In genomic region chr11:126354631-126355323, GRCh38 we compare ENCODE assay signal across 8 cellular contexts. TPM values are rescaled to one million over a fixed set of nuclear protein-coding genes. Genes with fewer than 3 reads are reported as not detected.
A peak's percentile ranks its signal among the peaks of the same experiment; 100 is the strongest.
DNase-seq lines count a peak whose midpoint lies in the region; ATAC-seq and TF ChIP-seq lines count a peak whose summit lies in the region.

No MANE protein-coding gene starts in this region.

- peak overlapping the region; percentile 34 for H3K27ac ChIP-seq in endodermal cell (ENCODE audit: low read depth, low read length)

- DNase-seq in RKO (ENCODE audit: low spot score) (peak; percentile 42), endodermal cell (no peak), osteocyte (ENCODE audit: extremely low spot score, unreplicated experiment) (no peak), NCI-H146 (lab: John Stamatoyannopoulos, UW) (no peak), KBM-7 (no peak), T-helper 9 cell (no peak)

- H3K4me1 ChIP-seq in endodermal cell (ENCODE audit: control insufficient read depth, insufficient read depth, low read length) = peaks cover 12% of the 10 kb centered on the region

- H3K4me3 ChIP-seq in endodermal cell (ENCODE audit: low read length) = peak overlapping the region; percentile 86

- H3K27me3 Mint-ChIP-seq in endodermal cell (ENCODE audit: insufficient read depth) (no peaks in the 10 kb centered on the region), osteocyte (ENCODE audit: unreplicated experiment) (no peaks in the 10 kb centered on the region)

- H3K36me3 Mint-ChIP-seq in endodermal cell (ENCODE audit: low read depth) (peaks cover 13% of the 10 kb centered on the region), osteocyte (ENCODE audit: unreplicated experiment) (peaks cover 5% of the 10 kb centered on the region)

- 28 to 33% methylated on average over 13 to 15 of the region's 15 CpGs for WGBS in endodermal cell (ENCODE audit: insufficient coverage in 1 of 2, insufficient read length in 1 of 2), 2 experiments

- H3K27ac Mint-ChIP-seq in endodermal cell (peak overlapping the region; percentile 88), osteocyte (ENCODE audit: unreplicated experiment) (peak overlapping the region; percentile 94)

- peak overlapping the region; percentile 55 for H3K9ac ChIP-seq in endodermal cell (ENCODE audit: extremely low read depth, low read length, poor library complexity, severe bottlenecking)

- H3K4me3 Mint-ChIP-seq in endodermal cell = peak overlapping the region; percentile 80
- peak overlapping the region; percentile 87 for H3K4me3 Mint-ChIP-seq in osteocyte (ENCODE audit: unreplicated experiment)

- no peaks in the 10 kb centered on the region for H3K36me3 ChIP-seq in endodermal cell (ENCODE audit: control insufficient read depth, insufficient read depth, low read length)

- in situ Hi-C loops in KBM-7 (cut with MboI; ENCODE audit: low pct_unique_long_range_greater_than_20kb, low sequenced_read_pairs) = no loop called here

- no peaks in the 10 kb centered on the region for H3K9me3 Mint-ChIP-seq in endodermal cell
- no peaks in the 10 kb centered on the region for H3K9me3 Mint-ChIP-seq in osteocyte (ENCODE audit: unreplicated experiment)

- no peaks in the 10 kb centered on the region for H3K27me3 ChIP-seq in endodermal cell (ENCODE audit: control insufficient read depth, insufficient read depth, low read length, poor library complexity, severe bottlenecking)

- no peak for TF ChIP-seq CTCF in endodermal cell (conservative IDR thresholded peaks at IDR 0.05)
- no peak for TF ChIP-seq CTCF in osteocyte (IDR thresholded peaks at IDR 0.05)

- ATAC-seq in GM18858 (IDR thresholded peaks at IDR 0.05; ENCODE audit: unreplicated experiment) = peak; percentile 20
- peak; percentile 22 for ATAC-seq in HG02610 (IDR thresholded peaks at IDR 0.05; ENCODE audit: unreplicated experiment)

- peaks cover 51% of the 10 kb centered on the region for H3K4me1 Mint-ChIP-seq in endodermal cell
- H3K4me1 Mint-ChIP-seq in osteocyte (ENCODE audit: unreplicated experiment) = peaks cover 68% of the 10 kb centered on the region

- no peaks in the 10 kb centered on the region for H3K9me3 ChIP-seq in endodermal cell (ENCODE audit: control insufficient read depth, low read length)

RNA-seq across cellular contexts. Expression of gene ST3GAL4, which starts 0.7 kb away (rescaled TPM):
- total RNA-seq in endodermal cell (10 to 100 TPM; 16.5 to 21.5 TPM), osteocyte (73.1 and 74.8 TPM in 2 replicates)
- 15.6 TPM for polyA plus RNA-seq in endodermal cell (2013, experiment 1 of 2)
- polyA plus RNA-seq in endodermal cell (2013, experiment 2 of 2) = 13.3 TPM

RNA-seq across cellular contexts. Expression of gene DCPS, which starts 50.9 kb away (rescaled TPM):
- total RNA-seq in endodermal cell (10 to 100 TPM; 19.0 to 22.6 TPM), osteocyte (11.2 and 15.2 TPM in 2 replicates)
- polyA plus RNA-seq in endodermal cell (2013, experiment 1 of 2) = 20.5 TPM
- 19.2 TPM for polyA plus RNA-seq in endodermal cell (2013, experiment 2 of 2)
